ENCODE assay signal across 8 cellular contexts in the genomic region with DNA sequence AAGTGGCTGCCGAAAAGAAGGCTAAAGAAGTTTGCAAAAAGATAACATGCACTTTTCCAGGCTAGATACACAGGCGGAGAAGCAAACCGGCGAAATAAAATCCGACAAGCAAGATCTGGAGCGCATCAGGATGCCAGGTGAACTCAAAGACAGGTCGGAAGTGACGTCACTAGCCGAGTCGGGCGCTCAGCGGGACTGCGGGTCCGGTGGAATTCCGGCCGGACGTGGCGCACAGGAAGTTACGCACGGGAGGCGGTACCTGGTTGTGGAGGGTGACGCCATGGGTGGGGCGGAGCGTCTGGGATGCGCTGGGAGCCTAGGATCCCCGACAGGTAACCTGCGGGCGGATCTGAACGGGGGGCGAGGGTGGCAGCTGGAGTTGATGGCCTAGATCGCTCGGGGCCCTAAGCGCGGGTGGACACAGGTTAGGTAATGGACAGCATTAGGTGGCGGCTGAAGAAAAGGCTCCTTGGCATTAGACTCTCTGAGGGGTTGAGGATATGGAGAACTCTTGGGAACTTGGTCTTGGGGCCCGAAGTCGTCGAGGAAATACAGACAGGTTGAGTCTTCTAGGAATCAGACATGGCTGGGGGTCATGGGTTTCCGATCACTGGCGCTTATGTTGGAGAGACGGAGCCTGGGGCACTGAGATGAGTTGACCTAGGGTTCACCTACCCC. TPM values are rescaled to one million over a fixed set of nuclear protein-coding genes. Genes with fewer than 3 reads are reported as not detected.
DNase-seq lines count a peak whose midpoint lies in the region; TF ChIP-seq lines count a peak whose summit lies in the region.

No MANE protein-coding gene starts in this region.

- peak overlapping the region; percentile 59 for H3K9ac ChIP-seq in SK-N-SH

- peak overlapping the region; percentile 98 for H3K4me3 Mint-ChIP-seq in activated naive CD8-positive, alpha-beta T cell treated with anti-CD3 and anti-CD28 coated beads for 36 hours
- peak overlapping the region; percentile 96 for H3K4me3 Mint-ChIP-seq in glutamatergic neuron (ENCODE audit: unreplicated experiment)

- H3K27me3 Mint-ChIP-seq in activated naive CD8-positive, alpha-beta T cell treated with anti-CD3 and anti-CD28 coated beads for 36 hours: peaks cover 6% of the 10 kb centered on the region
- H3K27me3 Mint-ChIP-seq in glutamatergic neuron (ENCODE audit: unreplicated experiment): peaks cover 3% of the 10 kb centered on the region

- H3K27me3 ChIP-seq in SK-N-SH (ENCODE audit: insufficient read depth): no peaks in the 10 kb centered on the region
- peaks cover 22% of the 10 kb centered on the region for H3K27me3 ChIP-seq in suprapubic skin

- peaks cover 8% of the 10 kb centered on the region for H3K36me3 Mint-ChIP-seq in activated naive CD8-positive, alpha-beta T cell treated with anti-CD3 and anti-CD28 coated beads for 36 hours
- H3K36me3 Mint-ChIP-seq in glutamatergic neuron (ENCODE audit: unreplicated experiment): peaks cover 7% of the 10 kb centered on the region

- WGBS in SK-N-SH (ENCODE audit: low lambda C conversion rate): 1% methylated on average over 18 of the region's 41 CpGs
- 1% methylated on average over 39 of the region's 41 CpGs for WGBS in suprapubic skin

- H4K20me1 ChIP-seq in SK-N-SH (ENCODE audit: insufficient read depth): no peaks in the 10 kb centered on the region

- peak overlapping the region; percentile 12 to 81; a peak in 3 of 4 replicates for H3K27ac ChIP-seq in SK-N-SH (ENCODE audit: low read depth in 2 of 2, low read length in 1 of 2)
- peak overlapping the region; percentile 48 for H3K27ac ChIP-seq in suprapubic skin

- no peak for TF ChIP-seq EP300 in SK-N-SH (IDR thresholded peaks at IDR 0.05; ENCODE audit: borderline replicate concordance in 1 of 2, low read depth in 1 of 2, low read length in 1 of 2)
- TF ChIP-seq EP300 in suprapubic skin (IDR thresholded peaks at IDR 0.05): no peak

- CTCF ChIA-PET in HEK293T (lab: Yijun Ruan, JAX) (no interaction called here), SK-N-SH (lab: Yijun Ruan, JAX) (no interaction called here)

- H3K9me3 ChIP-seq in SK-N-SH: no peaks in the 10 kb centered on the region
- no peaks in the 10 kb centered on the region for H3K9me3 ChIP-seq in suprapubic skin

- peaks cover 14% of the 10 kb centered on the region for H3K4me1 Mint-ChIP-seq in activated naive CD8-positive, alpha-beta T cell treated with anti-CD3 and anti-CD28 coated beads for 36 hours
- H3K4me1 Mint-ChIP-seq in glutamatergic neuron (ENCODE audit: low read depth, unreplicated experiment): peaks cover 2% of the 10 kb centered on the region

- H3F3A ChIP-seq in SK-N-SH (replicated peaks; ENCODE audit: insufficient read depth): no peaks in the 10 kb centered on the region

- H3K79me2 ChIP-seq in SK-N-SH (ENCODE audit: insufficient read depth): peaks cover 11% of the 10 kb centered on the region; the same call in 1 of the 2 replicates

- peak overlapping the region; percentile 72 to 99 for H3K4me3 ChIP-seq in SK-N-SH (ENCODE audit: low read depth in 2 of 2, low read length in 1 of 2)
- H3K4me3 ChIP-seq in suprapubic skin: peak overlapping the region; percentile 64

- DNase-seq in GM03348 (ENCODE audit: low spot score) (peak; percentile 98), HEK293T (ENCODE audit: extremely low spot score) (peak; percentile 91), NCI-H1092 (lab: John Stamatoyannopoulos, UW) (peak; percentile 96), SK-N-SH (peak; percentile 92), glutamatergic neuron (peak; percentile 95), occipital lobe (lab: John Stamatoyannopoulos, UW) (peak; percentile 90), suprapubic skin (ENCODE audit: low spot score in 2 of 2) (peak; percentile 97)
- peak; percentile 94 for DNase-seq in activated naive CD8-positive, alpha-beta T cell treated with anti-CD3 and anti-CD28 coated beads for 36 hours

- H3K4me2 ChIP-seq in SK-N-SH: peak overlapping the region; percentile 74

- H3K4me1 ChIP-seq in SK-N-SH (ENCODE audit: control insufficient read depth in 1 of 2, insufficient read depth in 2 of 2, low read depth in 1 of 2, low read length in 1 of 2) (peaks cover 0 to 17% of the 10 kb centered on the region in 2 experiments; a peak in 3 of 4 replicates), suprapubic skin (peaks cover 15% of the 10 kb centered on the region)

- TF ChIP-seq RAD21 in SK-N-SH (IDR thresholded peaks at IDR 0.05; ENCODE audit: low read length): no peak

- POLR2A ChIA-PET in HEK293T (lab: Yijun Ruan, JAX) (no interaction called here), SK-N-SH (lab: Yijun Ruan, JAX) (no interaction called here)

- TF ChIP-seq CTCF in SK-N-SH (IDR thresholded peaks at IDR 0.05): no peak
- TF ChIP-seq CTCF in glutamatergic neuron (IDR thresholded peaks at IDR 0.05; ENCODE audit: partially characterized antibody, unreplicated experiment): no peak
- no peak for TF ChIP-seq CTCF in suprapubic skin (IDR thresholded peaks at IDR 0.05)

- TF ChIP-seq POLR2A in suprapubic skin (IDR thresholded peaks at IDR 0.05): no peak

- H3K9me3 Mint-ChIP-seq in activated naive CD8-positive, alpha-beta T cell treated with anti-CD3 and anti-CD28 coated beads for 36 hours: peaks cover 2% of the 10 kb centered on the region
- H3K9me3 Mint-ChIP-seq in glutamatergic neuron (ENCODE audit: unreplicated experiment): peaks cover 5% of the 10 kb centered on the region

- H3K9me2 ChIP-seq in SK-N-SH: no peaks in the 10 kb centered on the region

- peak overlapping the region; percentile 86 for H3K27ac Mint-ChIP-seq in activated naive CD8-positive, alpha-beta T cell treated with anti-CD3 and anti-CD28 coated beads for 36 hours
- peak overlapping the region; percentile 87 for H3K27ac Mint-ChIP-seq in glutamatergic neuron (ENCODE audit: unreplicated experiment)

- H3K36me3 ChIP-seq in SK-N-SH (replicated peaks in 1 of 2; ENCODE audit: control insufficient read depth in 1 of 2, insufficient read depth in 2 of 2, low read length in 1 of 2) (peaks cover 5 to 19% of the 10 kb centered on the region in 2 experiments), suprapubic skin (no peaks in the 10 kb centered on the region)

- peak overlapping the region; percentile 89 for H2AFZ ChIP-seq in SK-N-SH (ENCODE audit: low read depth)

TF ChIP-seq in HEK293T, 16 proteins besides CTCF, POLR2A, EP300 and RAD21:
- TF ChIP-seq FOXA1 (IDR thresholded peaks at IDR 0.05) (no peak), FOXM1 (IDR thresholded peaks at IDR 0.05; ENCODE audit: borderline replicate concordance) (no peak), L3MBTL2 (conservative IDR thresholded peaks at IDR 0.05) (peak; percentile 47; the same call in 1 of the 2 replicates)
- TF ChIP-seq, protein P1, sequence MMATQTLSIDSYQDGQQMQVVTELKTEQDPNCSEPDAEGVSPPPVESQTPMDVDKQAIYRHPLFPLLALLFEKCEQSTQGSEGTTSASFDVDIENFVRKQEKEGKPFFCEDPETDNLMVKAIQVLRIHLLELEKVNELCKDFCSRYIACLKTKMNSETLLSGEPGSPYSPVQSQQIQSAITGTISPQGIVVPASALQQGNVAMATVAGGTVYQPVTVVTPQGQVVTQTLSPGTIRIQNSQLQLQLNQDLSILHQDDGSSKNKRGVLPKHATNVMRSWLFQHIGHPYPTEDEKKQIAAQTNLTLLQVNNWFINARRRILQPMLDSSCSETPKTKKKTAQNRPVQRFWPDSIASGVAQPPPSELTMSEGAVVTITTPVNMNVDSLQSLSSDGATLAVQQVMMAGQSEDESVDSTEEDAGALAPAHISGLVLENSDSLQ (IDR thresholded peaks at IDR 0.05): no peak

TF ChIP-seq in SK-N-SH, 30 proteins besides CTCF, POLR2A, EP300 and RAD21:
- TF ChIP-seq MXI1 (IDR thresholded peaks at IDR 0.05; ENCODE audit: low read depth, low read length) (peak; percentile 31; the same call in 1 of the 2 replicates), NRF1 (IDR thresholded peaks at IDR 0.05; ENCODE audit: low read depth, low read length) (peak; percentile 34; the same call in 1 of the 2 replicates), CHD2 (IDR thresholded peaks at IDR 0.05; ENCODE audit: low read length, partially characterized antibody) (peak; percentile 77), ELF1 (IDR thresholded peaks at IDR 0.05) (peak; percentile 70), YY1 (IDR thresholded peaks at IDR 0.05; ENCODE audit: low read depth) (no peak), GABPA (IDR thresholded peaks at IDR 0.05; ENCODE audit: low read depth) (peak; percentile 97), TAF1 (IDR thresholded peaks at IDR 0.05; ENCODE audit: borderline replicate concordance, low read depth, low read length) (0 out of 2 replicates have a peak, but pooled peaks have one; percentile 69), TCF12 (IDR thresholded peaks at IDR 0.05) (peak; percentile 20; the same call in 1 of the 2 replicates), RFX5 (IDR thresholded peaks at IDR 0.05; ENCODE audit: low read length) (peak; percentile 32; the same call in 1 of the 2 replicates), POLR2AphosphoS5 (IDR thresholded peaks at IDR 0.05; ENCODE audit: low read depth, low read length) (peak; percentile 76), NFIC (IDR thresholded peaks at IDR 0.05; ENCODE audit: borderline replicate concordance) (no peak)
- TF ChIP-seq, protein P2, sequence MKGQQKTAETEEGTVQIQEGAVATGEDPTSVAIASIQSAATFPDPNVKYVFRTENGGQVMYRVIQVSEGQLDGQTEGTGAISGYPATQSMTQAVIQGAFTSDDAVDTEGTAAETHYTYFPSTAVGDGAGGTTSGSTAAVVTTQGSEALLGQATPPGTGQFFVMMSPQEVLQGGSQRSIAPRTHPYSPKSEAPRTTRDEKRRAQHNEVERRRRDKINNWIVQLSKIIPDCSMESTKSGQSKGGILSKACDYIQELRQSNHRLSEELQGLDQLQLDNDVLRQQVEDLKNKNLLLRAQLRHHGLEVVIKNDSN (IDR thresholded peaks at IDR 0.05; ENCODE audit: borderline replicate concordance, low read depth): no peak
- TF ChIP-seq, protein P3, sequence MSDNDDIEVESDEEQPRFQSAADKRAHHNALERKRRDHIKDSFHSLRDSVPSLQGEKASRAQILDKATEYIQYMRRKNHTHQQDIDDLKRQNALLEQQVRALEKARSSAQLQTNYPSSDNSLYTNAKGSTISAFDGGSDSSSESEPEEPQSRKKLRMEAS (IDR thresholded peaks at IDR 0.05; ENCODE audit: low read depth): 0 out of 2 replicates have a peak, but pooled peaks have one; percentile 56

RNA-seq across cellular contexts. Expression of a gene that starts 29.0 kb away (rescaled TPM):
- polyA plus RNA-seq in SK-N-SH (2012; rRNA removed): 2.5 and 4.2 TPM in 2 replicates
- polyA plus RNA-seq in SK-N-SH (2012; cell fraction: cytosol; rRNA removed): 3.7 and 4.1 TPM in 2 replicates
- polyA plus RNA-seq in SK-N-SH (2012; cell fraction: nucleus; rRNA removed): 2.0 and 3.0 TPM in 2 replicates
- 1 to 10 TPM; 5.4 to 6.1 TPM for total RNA-seq in activated naive CD8-positive, alpha-beta T cell treated with anti-CD3 and anti-CD28 coated beads for 36 hours
- total RNA-seq in glutamatergic neuron (ENCODE audit: unreplicated experiment): 4.9 TPM
- total RNA-seq in occipital lobe: 1.4 TPM
- total RNA-seq in suprapubic skin: 1 to 10 TPM; 4.8 to 7.1 (median 6.3) TPM

Comparison
In these comparisons a context has a peak if more than half of its experiments do, and no peak if none do; other contexts are left out.
1. Peak in every context shown above with its lines: DNase-seq, H3K4me3 ChIP-seq and H3K27ac ChIP-seq.